In the genomic region with DNA sequence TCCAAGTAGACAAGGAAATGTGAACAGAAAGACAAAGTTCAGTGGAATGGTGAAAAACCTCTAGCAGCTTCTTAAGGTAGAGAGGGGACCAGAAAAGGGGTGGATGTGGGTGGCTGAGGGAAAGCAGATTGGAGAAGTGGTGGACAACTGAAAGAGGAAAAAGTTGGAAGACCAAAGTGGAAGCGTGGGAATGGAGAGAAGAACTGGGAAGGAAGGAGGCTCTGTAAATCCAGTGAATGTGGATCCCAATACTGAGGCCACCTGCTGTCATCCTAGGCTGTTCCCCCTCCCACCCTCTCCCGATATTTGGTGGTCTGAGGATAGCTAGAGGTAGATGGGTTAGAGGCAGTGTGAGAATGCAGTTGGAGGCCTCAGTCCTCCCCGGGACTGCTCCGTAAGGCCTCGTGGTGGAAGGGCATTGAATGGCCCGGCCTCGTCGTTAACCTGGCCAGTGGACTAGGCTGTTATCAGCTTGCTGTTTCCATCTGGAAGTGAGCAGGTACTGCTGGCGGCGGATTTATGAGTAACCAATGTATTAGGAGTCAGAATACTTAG, we compare ENCODE assay signal across 8 cellular contexts. TPM values are rescaled to one million over a fixed set of nuclear protein-coding genes. Genes with fewer than 3 reads are reported as not detected.
DNase-seq lines count a peak whose midpoint lies in the region; ATAC-seq and TF ChIP-seq lines count a peak whose summit lies in the region.

No MANE protein-coding gene starts in this region.

- POLR2A ChIA-PET in CD4-positive, alpha-beta memory T cell (lab: Charles Lee; ENCODE audit: partially characterized antibody) = interaction anchor here (0.7 to 5.1 kb wide), 29 partner anchors 8 to 1107 kb away, joined by 3 to 177 read pairs (median 4); partner anchors contain the start of genes ATF1, BIN2, COX14 and CSRNP2

- no peak for DNase-seq in CD4-positive, alpha-beta memory T cell
- DNase-seq in astrocyte of the hippocampus (ENCODE audit: low read depth, low spot score) = peak; percentile 13
- DNase-seq in kidney epithelial cell (ENCODE audit: low read depth) = no peak
- DNase-seq in head of caudate nucleus = no peak

- H3K4me1 Mint-ChIP-seq in CD4-positive, alpha-beta memory T cell = peaks cover 19 to 39% (median 29%) of the 10 kb centered on the region in 4 donors

- no peaks in the 10 kb centered on the region for H3K27me3 ChIP-seq in CD4-positive, alpha-beta memory T cell (ENCODE audit: insufficient read depth, low read length)
- H3K27me3 ChIP-seq in kidney epithelial cell (ENCODE audit: control insufficient read depth, insufficient read depth, low read length) (no peaks in the 10 kb centered on the region), subcutaneous abdominal adipose tissue (ENCODE audit: control insufficient read depth in 5 of 5, insufficient read depth in 4 of 5, low read length in 5 of 5) (no peaks in the 10 kb centered on the region)

- peak overlapping the region; percentile 90 to 99 for H3K4me3 ChIP-seq in CD4-positive, alpha-beta memory T cell (ENCODE audit: low read length in 2 of 2)
- H3K4me3 ChIP-seq in kidney epithelial cell (ENCODE audit: low read depth, low read length) (peak overlapping the region; percentile 77), subcutaneous abdominal adipose tissue (ENCODE audit: low read depth in 1 of 5, low read length in 5 of 5) (peak overlapping the region; percentile 81 to 91 (median 86))

- H3K9ac ChIP-seq in subcutaneous abdominal adipose tissue (ENCODE audit: low read length in 5 of 5) = peak overlapping the region; percentile 84 to 94 (median 92)

- TF ChIP-seq CTCF in kidney epithelial cell (IDR thresholded peaks at IDR 0.05; ENCODE audit: insufficient read depth, low read length, poor library complexity, severe bottlenecking) = no peak

- H3K36me3 ChIP-seq in CD4-positive, alpha-beta memory T cell (ENCODE audit: insufficient read depth, low read length) = no peaks in the 10 kb centered on the region
- H3K36me3 ChIP-seq in KOPT-K1 (ENCODE audit: insufficient read depth, low read length) = no peaks in the 10 kb centered on the region
- H3K36me3 ChIP-seq in kidney epithelial cell (ENCODE audit: control insufficient read depth, insufficient read depth, low read length) = no peaks in the 10 kb centered on the region
- H3K36me3 ChIP-seq in subcutaneous abdominal adipose tissue (ENCODE audit: control insufficient read depth in 5 of 5, insufficient read depth in 5 of 5, low read length in 5 of 5) = peaks cover 0 to 3% (median 2%) of the 10 kb centered on the region in 5 donors

- no peak for ATAC-seq in GM19397 (IDR thresholded peaks at IDR 0.05; ENCODE audit: unreplicated experiment)
- no peak for ATAC-seq in HG03342 (IDR thresholded peaks at IDR 0.05; ENCODE audit: unreplicated experiment)

- CTCF ChIA-PET in CD4-positive, alpha-beta memory T cell (lab: Charles Lee; ENCODE audit: partially characterized antibody) = interaction anchor here (0.6 to 3.0 kb wide), 15 partner anchors 12 to 192 kb away, joined by 3 to 14 read pairs (median 4); partner anchors contain the start of genes DAZAP2 and SLC11A2

- H3K4me3 Mint-ChIP-seq in CD4-positive, alpha-beta memory T cell = peak overlapping the region; percentile 90 to 96 (median 94)

- no peaks in the 10 kb centered on the region for H3K27me3 Mint-ChIP-seq in CD4-positive, alpha-beta memory T cell

- intact Hi-C loops in CD4-positive, alpha-beta memory T cell (cut with micrococcal nuclease) = loop anchor here (1.0 kb wide), 3 partner anchors 20 to 170 kb away; partner anchors contain the start of genes DAZAP2, LETMD1 and TFCP2
- intact Hi-C loops in head of caudate nucleus (cut with DNase I) = no loop called here

- H3K27ac Mint-ChIP-seq in CD4-positive, alpha-beta memory T cell = peak overlapping the region; percentile 94 to 99 (median 97)

- peaks cover 3 to 6% of the 10 kb centered on the region in 2 donors for H3K36me3 Mint-ChIP-seq in CD4-positive, alpha-beta memory T cell

- peaks cover 25% of the 10 kb centered on the region for H3K4me1 ChIP-seq in CD4-positive, alpha-beta memory T cell (ENCODE audit: insufficient read depth, low read length)
- H3K4me1 ChIP-seq in subcutaneous abdominal adipose tissue (ENCODE audit: control insufficient read depth in 5 of 5, insufficient read depth in 5 of 5, low read length in 5 of 5) = peaks cover 3 to 26% (median 21%) of the 10 kb centered on the region in 5 donors

- peaks cover 0 to 2% (median 0%) of the 10 kb centered on the region in 8 donors for H3K9me3 Mint-ChIP-seq in CD4-positive, alpha-beta memory T cell

- H3K27ac ChIP-seq in CD4-positive, alpha-beta memory T cell (ENCODE audit: low read depth, low read length) = peak overlapping the region; percentile 91
- peak overlapping the region; percentile 63 for H3K27ac ChIP-seq in KOPT-K1 (ENCODE audit: low read depth, low read length, poor library complexity, severe bottlenecking)
- peak overlapping the region; percentile 95 for H3K27ac ChIP-seq in subcutaneous abdominal adipose tissue (ENCODE audit: low read depth, low read length)

- no peaks in the 10 kb centered on the region for H3K9me3 ChIP-seq in CD4-positive, alpha-beta memory T cell (ENCODE audit: control insufficient read depth in 1 of 2, low read length in 2 of 2)
- no peaks in the 10 kb centered on the region for H3K9me3 ChIP-seq in KOPT-K1 (ENCODE audit: insufficient read depth, low read length, poor library complexity, severe bottlenecking)
- H3K9me3 ChIP-seq in subcutaneous abdominal adipose tissue (ENCODE audit: control insufficient read depth in 5 of 5, low read length in 5 of 5) = no peaks in the 10 kb centered on the region

RNA-seq across cellular contexts. Expression of gene POU6F1, which starts 0.8 kb away (rescaled TPM):
- 10 to 100 TPM; 71.9 to 79.8 TPM for total RNA-seq in CD4-positive, alpha-beta memory T cell
- polyA plus RNA-seq in CD4-positive, alpha-beta memory T cell = 1 to 10 TPM; 1.4 to 8.5 TPM
- 2.6 and 3.9 TPM in 2 replicates for total RNA-seq in kidney epithelial cell

RNA-seq across cellular contexts. Expression of gene DAZAP2, which starts 19.9 kb away (rescaled TPM):
- total RNA-seq in CD4-positive, alpha-beta memory T cell = 100 to 1,000 TPM; 275 to 286 TPM
- 1,000 to 10,000 TPM; 1,322 to 2,333 TPM for polyA plus RNA-seq in CD4-positive, alpha-beta memory T cell
- 244 and 271 TPM in 2 replicates for total RNA-seq in kidney epithelial cell

RNA-seq across cellular contexts. Expression of gene TFCP2, which starts 45.7 kb away (rescaled TPM):
- 10 to 100 TPM; 36.4 to 40.0 TPM for total RNA-seq in CD4-positive, alpha-beta memory T cell
- 10 to 100 TPM in 1 of 2 donors, 1 to 10 TPM in 1; 6.0 to 15.3 TPM for polyA plus RNA-seq in CD4-positive, alpha-beta memory T cell
- total RNA-seq in kidney epithelial cell = 14.2 and 19.1 TPM in 2 replicates

RNA-seq across cellular contexts. Expression of gene SMAGP, which starts 51.5 kb away (rescaled TPM):
- total RNA-seq in CD4-positive, alpha-beta memory T cell = 1 to 10 TPM; 3.9 to 5.5 TPM
- polyA plus RNA-seq in CD4-positive, alpha-beta memory T cell = 10 to 100 TPM; 10.6 to 18.9 TPM
- 15.7 and 24.5 TPM in 2 replicates for total RNA-seq in kidney epithelial cell

Comparison
In these comparisons a context has a peak if more than half of its experiments do, and no peak if none do; other contexts are left out.
1. RNA of gene POU6F1, which starts 0.8 kb away (total RNA-seq): 71.9 to 79.8 TPM in CD4-positive, alpha-beta memory T cell; 2.6 to 3.9 TPM in kidney epithelial cell; every median in the first group is over 10 times any median in the second.
2. Peak in every context shown above with its lines, with median percentiles within 50 percentile points of each other: H3K27ac ChIP-seq and H3K4me3 ChIP-seq.